Comparison of ENCODE assay signal across 9 cellular contexts in the genomic region with DNA sequence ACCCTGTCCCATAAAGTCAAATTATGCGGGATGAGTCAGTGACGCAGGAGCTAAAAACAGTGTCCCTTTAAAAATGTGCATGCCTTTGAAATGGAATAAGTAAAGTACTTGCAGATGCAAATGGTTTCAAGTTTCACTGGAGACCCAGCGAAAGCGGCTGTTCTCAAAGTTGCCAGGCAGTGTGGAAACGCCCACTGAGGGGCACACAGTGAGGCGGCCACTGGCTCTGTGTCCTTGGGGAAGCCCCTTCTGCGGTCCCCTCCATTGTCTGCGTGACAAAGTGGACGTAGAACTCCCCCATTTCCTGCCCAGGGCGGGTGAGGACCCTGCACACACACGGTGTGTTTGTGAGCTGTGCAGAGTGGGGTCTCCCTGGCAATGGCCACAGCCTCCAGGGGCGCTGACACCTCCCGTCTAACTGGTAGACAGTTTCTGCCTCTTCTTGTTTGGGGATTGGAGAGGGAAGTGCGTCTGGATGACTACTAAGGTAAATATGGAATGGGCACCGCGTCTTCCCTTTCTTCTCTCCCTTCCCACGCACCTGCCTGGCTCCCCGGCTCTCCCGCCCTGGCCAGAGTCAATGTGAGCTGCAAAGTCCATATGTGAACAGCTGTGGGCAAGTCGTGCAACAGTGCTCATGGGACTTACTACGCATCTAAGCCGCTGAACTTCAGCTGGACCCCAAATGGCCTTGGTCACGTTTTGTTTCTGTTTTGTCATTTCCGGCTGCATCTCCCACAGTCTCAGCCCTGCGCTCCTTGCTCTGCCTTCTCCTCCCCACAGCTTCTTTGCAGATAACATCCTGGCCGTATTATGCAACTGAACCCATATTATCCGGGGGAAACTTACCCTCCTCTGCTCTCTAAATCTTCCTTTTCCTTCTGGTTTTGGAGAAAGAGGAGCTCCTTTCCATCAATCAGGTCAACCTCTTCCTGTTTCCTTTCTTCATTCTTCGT. TPM values are rescaled to one million over a fixed set of nuclear protein-coding genes. Genes with fewer than 3 reads are reported as not detected.
DNase-seq lines count a peak whose midpoint lies in the region; ATAC-seq, FAIRE-seq and TF ChIP-seq lines count a peak whose summit lies in the region.
"Had no signal": no experiment of that assay in that cellular context is flagged by ENCODE, and none has a peak within 500 bp of the region (broad histone marks: within the 10 kb centered on the region; RNA-seq: fewer than 3 reads in every experiment).

No MANE protein-coding gene starts in this region.

- H3K4me1 ChIP-seq in A549 (no peaks in the 10 kb centered on the region), ascending aorta (no peaks in the 10 kb centered on the region), kidney (ENCODE audit: control insufficient read depth in 1 of 2, insufficient read depth in 1 of 2, low read depth in 1 of 2, low read length in 2 of 2) (peaks cover 0 to 3% of the 10 kb centered on the region in 2 donors), stomach smooth muscle (ENCODE audit: control insufficient read depth, insufficient read depth, low read length) (peaks cover 6% of the 10 kb centered on the region)

- ATAC-seq in A549 = peak; percentile 17 to 64; a peak in 4 of 6 replicates
- peak; percentile 61 for ATAC-seq in GM18511 (IDR thresholded peaks at IDR 0.05; ENCODE audit: unreplicated experiment)

- TF ChIP-seq EP300 in A549 (IDR thresholded peaks at IDR 0.05) = no peak

- TF ChIP-seq POLR2A in A549 (IDR thresholded peaks at IDR 0.05; ENCODE audit: low read length) = no peak

- H3K9me3 ChIP-seq in A549 = no peaks in the 10 kb centered on the region
- H3K9me3 ChIP-seq in ascending aorta = no peaks in the 10 kb centered on the region
- no peaks in the 10 kb centered on the region for H3K9me3 ChIP-seq in kidney (ENCODE audit: control insufficient read depth in 1 of 2, low read length in 2 of 2)
- H3K9me3 ChIP-seq in stomach smooth muscle (ENCODE audit: control insufficient read depth in 2 of 2, low read length in 2 of 2) = no peaks in the 10 kb centered on the region

- TF ChIP-seq CTCF in A549 (IDR thresholded peaks at IDR 0.05) (no peak), ascending aorta (IDR thresholded peaks at IDR 0.05) (no peak), kidney (IDR thresholded peaks at IDR 0.05; ENCODE audit: borderline replicate concordance, extremely low read depth, insufficient read depth) (no peak)

- TF ChIP-seq RAD21 in A549 (conservative IDR thresholded peaks at IDR 0.05 in 1 of 2, IDR thresholded peaks at IDR 0.05 in 1 of 2) = no peak

- no peak overlapping the region for H3K27ac ChIP-seq in A549
- H3K27ac ChIP-seq in ascending aorta = no peak overlapping the region
- H3K27ac ChIP-seq in kidney (ENCODE audit: low read depth in 2 of 2, low read length in 2 of 2) = peak overlapping the region; percentile 35 to 68
- H3K27ac ChIP-seq in stomach smooth muscle (ENCODE audit: low read length) = peak overlapping the region; percentile 49

- peak overlapping the region; percentile 49; the same call in 2 of the 3 replicates for H3K4me2 ChIP-seq in A549

- H3K36me3 ChIP-seq in ascending aorta (no peaks in the 10 kb centered on the region), kidney (ENCODE audit: control insufficient read depth in 1 of 2, insufficient read depth in 2 of 2, low read length in 2 of 2) (no peaks in the 10 kb centered on the region), stomach smooth muscle (ENCODE audit: control insufficient read depth in 2 of 2, insufficient read depth in 2 of 2, low read length in 2 of 2) (no peaks in the 10 kb centered on the region)

- FAIRE-seq in A549 (lab: Jason Lieb, UNC) = no peak
- no peak for FAIRE-seq in kidney (lab: Jason Lieb, UNC)
- FAIRE-seq: colon had no signal

- no peaks in the 10 kb centered on the region for H3K27me3 ChIP-seq in ascending aorta
- H3K27me3 ChIP-seq in stomach smooth muscle (ENCODE audit: control insufficient read depth in 1 of 2, insufficient read depth in 2 of 2, low read length in 2 of 2) = peaks cover 0 to 8% of the 10 kb centered on the region in 2 donors

- DNase-seq in A549 (ENCODE audit: low read depth in 1 of 2, low spot score in 1 of 2) = no peak
- DNase-seq in NCI-H1092 treated with DMSO at 0.1 percent for 48 hours (lab: John Stamatoyannopoulos, UW) = peak; percentile 84
- DNase-seq in ascending aorta (ENCODE audit: low spot score in 2 of 2) = no peak
- peak; percentile 79 for DNase-seq in kidney
- DNase-seq in activated effector memory CD4-positive, alpha-beta T cell treated with anti-CD3 and anti-CD28 coated beads, Interleukin-2, amount 50 U/mL, for 16 hours = no peak
- no peak for DNase-seq in NCI-H1048 (lab: John Stamatoyannopoulos, UW)

- CTCF ChIA-PET in A549 (lab: Yijun Ruan, JAX) = interaction anchor here (0.8 kb wide), 1 partner anchor 130 kb away, joined by 5 read pairs; no protein-coding TSS in a partner anchor

- POLR2A ChIA-PET in A549 (lab: Yijun Ruan, JAX) = no interaction called here

- H3K9ac ChIP-seq in kidney (ENCODE audit: low read length in 2 of 2) = peak overlapping the region; percentile 16 to 38
- peak overlapping the region; percentile 48 to 55 for H3K9ac ChIP-seq in stomach smooth muscle (ENCODE audit: low read length in 2 of 2)

- WGBS in A549 (ENCODE audit: missing lambda C conversion rate) = 45% methylated on average over 15 of the region's 28 CpGs

- H3K4me3 ChIP-seq in A549 (no peak overlapping the region), ascending aorta (peak overlapping the region; percentile 35 to 47), kidney (ENCODE audit: low read length in 2 of 2) (peak overlapping the region; percentile 60 to 65), stomach smooth muscle (ENCODE audit: low read length in 2 of 2) (peak overlapping the region; percentile 67 to 69)

- intact Hi-C loops in ascending aorta (cut with DNase I) (loop anchor here (10.0 kb wide), 1 partner anchor 156 kb away; no protein-coding TSS in a partner anchor), kidney (cut with DNase I) (no loop called here)

TF ChIP-seq in A549, 52 proteins besides CTCF, POLR2A, EP300 and RAD21 (continues in another document):
- TF ChIP-seq HOXB13 (CRISPR knock-in tag; IDR thresholded peaks at IDR 0.05; ENCODE audit: low read depth) (no peak), CBX8 (IDR thresholded peaks at IDR 0.05) (no peak), ATOH8 (CRISPR knock-in tag; IDR thresholded peaks at IDR 0.05; ENCODE audit: low read depth) (no peak), HOXB5 (CRISPR knock-in tag; IDR thresholded peaks at IDR 0.05) (no peak), MYC (IDR thresholded peaks at IDR 0.05; ENCODE audit: borderline replicate concordance, low read length) (no peak), JUN (IDR thresholded peaks at IDR 0.05) (no peak), ZC3H11A (IDR thresholded peaks at IDR 0.05) (no peak), POLR2AphosphoS2 (conservative IDR thresholded peaks at IDR 0.05; ENCODE audit: low read length) (no peak), TP53 (CRISPR knock-in tag; IDR thresholded peaks at IDR 0.05) (no peak), EHF (CRISPR knock-in tag; IDR thresholded peaks at IDR 0.05) (no peak), CHD2 (IDR thresholded peaks at IDR 0.05; ENCODE audit: low read length, partially characterized antibody) (no peak), RARB (CRISPR knock-in tag; IDR thresholded peaks at IDR 0.05) (no peak), ESRRA (IDR thresholded peaks at IDR 0.05; ENCODE audit: borderline replicate concordance, low read length) (no peak), ZFP36 (IDR thresholded peaks at IDR 0.05; ENCODE audit: borderline replicate concordance, partially characterized antibody) (no peak), RCOR1 (IDR thresholded peaks at IDR 0.05; ENCODE audit: low read depth, low read length) (no peak), KDM5A (IDR thresholded peaks at IDR 0.05) (no peak), HES2 (IDR thresholded peaks at IDR 0.05) (no peak)
- TF ChIP-seq, protein P1, sequence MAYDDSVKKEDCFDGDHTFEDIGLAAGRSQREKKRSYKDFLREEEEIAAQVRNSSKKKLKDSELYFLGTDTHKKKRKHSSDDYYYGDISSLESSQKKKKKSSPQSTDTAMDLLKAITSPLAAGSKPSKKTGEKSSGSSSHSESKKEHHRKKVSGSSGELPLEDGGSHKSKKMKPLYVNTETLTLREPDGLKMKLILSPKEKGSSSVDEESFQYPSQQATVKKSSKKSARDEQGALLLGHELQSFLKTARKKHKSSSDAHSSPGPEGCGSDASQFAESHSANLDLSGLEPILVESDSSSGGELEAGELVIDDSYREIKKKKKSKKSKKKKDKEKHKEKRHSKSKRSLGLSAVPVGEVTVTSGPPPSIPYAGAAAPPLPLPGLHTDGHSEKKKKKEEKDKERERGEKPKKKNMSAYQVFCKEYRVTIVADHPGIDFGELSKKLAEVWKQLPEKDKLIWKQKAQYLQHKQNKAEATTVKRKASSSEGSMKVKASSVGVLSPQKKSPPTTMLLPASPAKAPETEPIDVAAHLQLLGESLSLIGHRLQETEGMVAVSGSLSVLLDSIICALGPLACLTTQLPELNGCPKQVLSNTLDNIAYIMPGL (CRISPR knock-in tag; IDR thresholded peaks at IDR 0.05; ENCODE audit: borderline replicate concordance) = no peak

RNA-seq across cellular contexts. Expression of gene ZNF516, which starts 33.7 kb away (rescaled TPM):
- 2.9 and 3.9 TPM in 2 replicates for polyA plus RNA-seq in A549 (2011; rRNA removed)
- 1.4 and 2.3 TPM in 2 replicates for polyA plus RNA-seq in A549 (2012; cell fraction: cytosol; rRNA removed)
- 5.1 and 6.8 TPM in 2 replicates for polyA plus RNA-seq in A549 (2012; cell fraction: nucleus; rRNA removed)
- 3.2 to 4.9 TPM (median 4.3 TPM) in 3 replicates for polyA plus RNA-seq in A549 (2017; fragmentation: RNase III; extraction: RNeasy Plus Mini Kit Qiagen cat#74134 plus additional on column Dnase treatment)
- 4.5 and 11.1 TPM in 2 replicates for polyA minus RNA-seq in A549 (2011; rRNA and poly(A)+ RNA removed)
- 21.6 TPM for total RNA-seq in ascending aorta
- total RNA-seq in kidney = 28.7 TPM
- polyA plus RNA-seq in kidney (ENCODE audit: insufficient read depth, low read depth, low replicate concordance) = 6.7 TPM

Comparison
In these comparisons a context has a peak if more than half of its experiments do, and no peak if none do; other contexts are left out.
1. DNase-seq: peak in NCI-H1092 treated with DMSO at 0.1 percent for 48 hours (single experiment) and kidney (single experiment); none in A549 (0 of 2), ascending aorta (0 of 2), activated effector memory CD4-positive, alpha-beta T cell treated with anti-CD3 and anti-CD28 coated beads, Interleukin-2, amount 50 U/mL, for 16 hours (single experiment) and NCI-H1048 (single experiment).
2. H3K27ac ChIP-seq: peak in kidney (2 of 2) and stomach smooth muscle (single experiment); none in A549 (0 of 2) and ascending aorta (0 of 2).